8 cellular contexts compared by ENCODE assay signal in the genomic region with DNA sequence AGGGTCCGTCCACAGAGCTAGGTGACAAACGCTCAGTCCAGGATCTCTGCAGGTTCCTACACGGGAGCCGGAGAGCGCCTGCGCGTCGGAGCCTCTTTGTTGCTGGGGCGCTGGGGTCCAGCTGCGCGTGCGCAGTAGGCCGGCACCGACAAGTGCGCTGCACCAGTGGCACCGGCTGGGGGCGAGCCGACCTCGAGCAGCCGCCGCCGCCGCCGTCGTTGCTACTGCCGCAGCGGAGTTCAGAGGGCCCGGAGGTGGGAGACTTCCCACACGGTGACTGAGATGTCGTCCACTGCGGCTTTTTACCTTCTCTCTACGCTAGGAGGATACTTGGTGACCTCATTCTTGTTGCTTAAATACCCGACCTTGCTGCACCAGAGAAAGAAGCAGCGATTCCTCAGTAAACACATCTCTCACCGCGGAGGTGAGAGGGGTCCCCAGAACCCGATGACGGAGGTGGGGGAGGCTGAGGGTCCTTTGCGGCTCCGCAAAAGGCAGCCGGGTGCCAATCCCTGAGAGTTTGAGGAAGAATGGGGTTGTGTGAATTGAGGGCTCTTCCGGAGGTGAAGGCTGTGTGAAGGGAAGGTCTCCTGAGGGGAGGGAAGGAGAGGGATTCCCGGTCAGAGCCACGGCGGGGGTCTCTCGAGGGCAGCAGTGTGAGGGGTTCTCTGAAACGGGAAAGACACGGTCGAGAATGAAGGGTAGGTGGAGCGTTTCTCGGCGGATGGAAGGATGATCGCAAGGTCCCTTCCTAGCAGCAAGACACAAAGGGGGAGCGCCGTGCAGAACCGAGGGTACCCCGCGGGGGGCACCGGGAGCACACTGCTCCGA. TPM values are rescaled to one million over a fixed set of nuclear protein-coding genes. Genes with fewer than 3 reads are reported as not detected.
DNase-seq lines count a peak whose midpoint lies in the region; ATAC-seq, FAIRE-seq and TF ChIP-seq lines count a peak whose summit lies in the region.

Gene GDPD1 (plus strand): TSS at position 184 of the 831 bp plus-strand sequence. CDS start 99 bp downstream, at position 283.

- intact Hi-C loops in heart right ventricle (cut with DNase I): no loop called here

- H3K27me3 ChIP-seq in SU-DHL-6 (ENCODE audit: low read length) (no peaks in the 10 kb centered on the region), adipocyte (replicated peaks; ENCODE audit: control insufficient read depth, insufficient read depth, low read length) (no peaks in the 10 kb centered on the region), heart right ventricle (no peaks in the 10 kb centered on the region)

- peaks cover 5% of the 10 kb centered on the region for H3K4me1 Mint-ChIP-seq in type B pancreatic cell (ENCODE audit: unreplicated experiment)

- H3K9me3 ChIP-seq in SU-DHL-6 (ENCODE audit: insufficient read depth, low read length) (no peaks in the 10 kb centered on the region), adipocyte (ENCODE audit: control insufficient read depth, low read length) (no peaks in the 10 kb centered on the region), heart right ventricle (no peaks in the 10 kb centered on the region)

- peak within 1 kb of the TSS; percentile 96 for H3K27ac Mint-ChIP-seq in type B pancreatic cell

- ATAC-seq in HG02798 (IDR thresholded peaks at IDR 0.05; ENCODE audit: poor library complexity, unreplicated experiment) (peak; percentile 97), heart right ventricle (peak; percentile 97 to 99 (median 99))

- H3K9ac ChIP-seq in SU-DHL-6 (ENCODE audit: low read length) (peak within 1 kb of the TSS; percentile 86), adipocyte (ENCODE audit: low read length) (peak within 1 kb of the TSS; percentile 80)

- no peaks in the 10 kb centered on the region for H3K36me3 ChIP-seq in SU-DHL-6 (ENCODE audit: low read length)
- H3K36me3 ChIP-seq in adipocyte (ENCODE audit: control insufficient read depth, insufficient read depth, low read length, severe bottlenecking): no peaks in the 10 kb centered on the region
- peaks cover 0 to 3% (median 0%) of the 10 kb centered on the region in 9 donors for H3K36me3 ChIP-seq in heart right ventricle

- H4K20me1 ChIP-seq in SU-DHL-6 (ENCODE audit: low read depth, low read length): no peaks in the 10 kb centered on the region

- peak within 1 kb of the TSS; percentile 42 for H3K27ac ChIP-seq in SU-DHL-6 (ENCODE audit: low read depth, low read length)
- peak within 1 kb of the TSS in 9 of 10 donors; percentile 43 to 86 (median 63) for H3K27ac ChIP-seq in heart right ventricle

- peak; percentile 83 for DNase-seq in GM12891 (ENCODE audit: insufficient read length, low spot score)
- DNase-seq in NCI-H1417 (lab: John Stamatoyannopoulos, UW): peak; percentile 96 to 98 (median 97)
- DNase-seq in adipocyte (ENCODE audit: low read depth): peak; percentile 98
- peak; percentile 92 to 98 for DNase-seq in heart right ventricle
- DNase-seq in pons (ENCODE audit: low spot score): peak; percentile 94
- DNase-seq in type B pancreatic cell (ENCODE audit: extremely low spot score, unreplicated experiment): peak; percentile 99

- H3K9me3 Mint-ChIP-seq in type B pancreatic cell: no peaks in the 10 kb centered on the region

- no peaks in the 10 kb centered on the region; the same call in 1 of the 2 replicates for H3F3A ChIP-seq in SU-DHL-6 (ENCODE audit: insufficient read depth)

- H3K4me2 ChIP-seq in SU-DHL-6 (ENCODE audit: low read depth, low read length, poor library complexity, severe bottlenecking): peak within 1 kb of the TSS; percentile 90

- FAIRE-seq in GM12891 (lab: Jason Lieb, UNC): peak; percentile 82

- H3K4me3 ChIP-seq in SU-DHL-6 (ENCODE audit: insufficient read depth, low read length, poor library complexity, severe bottlenecking): peak within 1 kb of the TSS; percentile 93
- H3K4me3 ChIP-seq in adipocyte (ENCODE audit: low read length): peak within 1 kb of the TSS; percentile 88
- H3K4me3 ChIP-seq in heart right ventricle: peak within 1 kb of the TSS; percentile 52 to 99 (median 78)

- 0% methylated on average over 60 of the region's 60 CpGs for WGBS in heart right ventricle, 2 donors

- no peaks in the 10 kb centered on the region for H3K79me2 ChIP-seq in SU-DHL-6 (ENCODE audit: insufficient read depth, low read length)

- peak within 1 kb of the TSS; percentile 100 for H2AFZ ChIP-seq in SU-DHL-6 (ENCODE audit: low read depth, low read length, severe bottlenecking)

- peak; percentile 52 for TF ChIP-seq CTCF in SU-DHL-6 (IDR thresholded peaks at IDR 0.05; ENCODE audit: insufficient read depth, low read length, poor library complexity, severe bottlenecking)
- TF ChIP-seq CTCF in heart right ventricle (IDR thresholded peaks at IDR 0.05): peak; percentile 35 to 84 (median 70)
- peak; percentile 74 for TF ChIP-seq CTCF in type B pancreatic cell (conservative IDR thresholded peaks at IDR 0.05)

- H3K4me1 ChIP-seq in adipocyte (ENCODE audit: control insufficient read depth, insufficient read depth, low read length) (peaks cover 11% of the 10 kb centered on the region), heart right ventricle (peaks cover 0 to 16% (median 10%) of the 10 kb centered on the region in 9 donors)

- H3K27me3 Mint-ChIP-seq in type B pancreatic cell: no peaks in the 10 kb centered on the region

- peak within 1 kb of the TSS; percentile 97 for H3K4me3 Mint-ChIP-seq in type B pancreatic cell

- no peaks in the 10 kb centered on the region for H3K36me3 Mint-ChIP-seq in type B pancreatic cell

- 0 out of 2 replicates have a peak, but pooled peaks have one; percentile 26 for TF ChIP-seq POLR2A in GM12891 (IDR thresholded peaks at IDR 0.05; ENCODE audit: low read depth, low read length)

- H3K9me2 ChIP-seq in SU-DHL-6 (replicated peaks; ENCODE audit: insufficient read depth, low read length): no peaks in the 10 kb centered on the region

TF ChIP-seq in GM12891, 5 proteins besides CTCF, POLR2A, EP300 and RAD21:
- TF ChIP-seq POU2F2 (IDR thresholded peaks at IDR 0.05; ENCODE audit: low read depth, low read length): 0 out of 2 replicates have a peak, but pooled peaks have one; percentile 15
- TF ChIP-seq SPI1 (IDR thresholded peaks at IDR 0.05; ENCODE audit: low read depth, low read length): no peak

RNA-seq across cellular contexts. Expression of gene GDPD1, which starts in this region (rescaled TPM):
- polyA plus RNA-seq in GM12891 (2012; ENCODE audit: low read depth, missing spikeins): 0.33 TPM
- total RNA-seq in heart right ventricle (1 to 10 TPM; 1.3 to 4.8 (median 2.0) TPM), type B pancreatic cell (ENCODE audit: low replicate concordance) (8.0 and 8.4 TPM in 2 replicates)
- polyA plus RNA-seq in heart right ventricle: 1 to 10 TPM in 1 of 2 donors, under 1 TPM in 1; 0.95 to 1.0 TPM

Comparison
In these comparisons a context has a peak if more than half of its experiments do, and no peak if none do; other contexts are left out.
1. Peak in every context shown above with its lines: DNase-seq, ATAC-seq, H3K4me3 ChIP-seq and H3K27ac ChIP-seq.